In the genomic region with DNA sequence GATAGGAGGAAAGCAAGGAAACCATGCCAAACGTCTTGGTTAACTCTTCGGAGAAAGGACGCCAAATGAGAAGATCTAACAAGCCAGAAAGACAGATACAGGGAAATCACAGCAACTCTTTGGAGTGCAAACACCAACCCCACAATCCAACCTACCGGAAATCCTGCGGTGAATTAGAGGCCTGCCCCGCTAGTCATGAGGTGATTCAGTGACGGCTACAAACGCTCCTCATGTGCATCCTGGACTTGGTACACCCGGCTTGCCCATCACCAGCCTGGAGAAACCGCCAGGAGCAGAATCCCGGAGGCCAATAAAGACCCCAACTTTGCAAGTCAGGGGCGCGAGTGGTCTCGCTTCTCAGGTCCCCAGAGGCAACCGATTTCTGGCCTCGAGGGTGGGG, we compare ENCODE assay signal across 8 cellular contexts. TPM values are rescaled to one million over a fixed set of nuclear protein-coding genes. Genes with fewer than 3 reads are reported as not detected.
A peak's percentile ranks its signal among the peaks of the same experiment; 100 is the strongest.
DNase-seq lines count a peak whose midpoint lies in the region; ATAC-seq and TF ChIP-seq lines count a peak whose summit lies in the region.
"Not testable (repeated sequence)": the region's sequence is repeated elsewhere in the genome, so short reads cannot be mapped to it uniquely, and the experiment has no call there.

No MANE protein-coding gene starts in this region.

- peak overlapping the region; percentile 36 for H3K4me3 ChIP-seq in HEK293 (ENCODE audit: low read depth, low read length)
- H3K4me3 ChIP-seq in RWPE2 (ENCODE audit: severe bottlenecking) = peak overlapping the region; percentile 59
- peak overlapping the region; percentile 48 for H3K4me3 ChIP-seq in brain microvascular endothelial cell (ENCODE audit: low read depth, low read length)

- POLR2A ChIA-PET in CD4-positive, alpha-beta T cell (lab: Charles Lee); HEK293 (lab: Yijun Ruan, JAX): not testable (repeated sequence)

- in situ Hi-C loops in brain microvascular endothelial cell (cut with HindIII; ENCODE audit: low pct_ligation_motif_present, low sequenced_read_pairs) = not testable (repeated sequence)

- not testable (repeated sequence) for H3K36me3 ChIP-seq in HEK293 (ENCODE audit: control insufficient read depth in 2 of 2, insufficient read depth in 1 of 2, low read length in 2 of 2); RWPE2 (ENCODE audit: low read depth); brain microvascular endothelial cell (replicated peaks)

- not testable (repeated sequence) for H3K27me3 Mint-ChIP-seq in CD4-positive, alpha-beta T cell; stimulated activated memory B cell treated with anti-CD40 and anti-IgM and Interleukin-4, amounts not matched to agents 10 μg/mL and 1 μg/mL and 100 μg/mL, for 72 hours

- not testable (repeated sequence) for H3K4me1 Mint-ChIP-seq in CD4-positive, alpha-beta T cell (ENCODE audit: low read depth); stimulated activated memory B cell treated with anti-CD40 and anti-IgM and Interleukin-4, amounts not matched to agents 10 μg/mL and 1 μg/mL and 100 μg/mL, for 72 hours

- DNase-seq in CD4-positive, alpha-beta T cell = peak in 8 of 10 experiments; percentile 2 to 33 (median 11)
- peak; percentile 33 for DNase-seq in RWPE2 (ENCODE audit: low spot score)
- DNase-seq in activated CD8-positive, alpha-beta memory T cell treated with anti-CD3 and anti-CD28 coated beads, Interleukin-2, amount 50 U/mL, for 48 hours = peak; percentile 51
- DNase-seq in brain microvascular endothelial cell = peak; percentile 75
- not testable (repeated sequence) for DNase-seq in Right ventricle myocardium superior; omental fat pad (ENCODE audit: low spot score)

- not testable (repeated sequence) for TF ChIP-seq CTCF in CD4-positive, alpha-beta T cell (IDR thresholded peaks at IDR 0.05); HEK293 (tag by site-specific recombination; IDR thresholded peaks at IDR 0.05); RWPE2 (IDR thresholded peaks at IDR 0.05; ENCODE audit: poor library complexity, severe bottlenecking); brain microvascular endothelial cell (IDR thresholded peaks at IDR 0.05; ENCODE audit: low read depth, low read length, missing control alignments); omental fat pad (IDR thresholded peaks at IDR 0.05)

- H3K36me3 Mint-ChIP-seq in CD4-positive, alpha-beta T cell (ENCODE audit: low read depth); stimulated activated memory B cell treated with anti-CD40 and anti-IgM and Interleukin-4, amounts not matched to agents 10 μg/mL and 1 μg/mL and 100 μg/mL, for 72 hours: not testable (repeated sequence)

- H3K27me3 ChIP-seq in CD4-positive, alpha-beta T cell (ENCODE audit: control insufficient read depth, insufficient read depth, low read length); RWPE2 (ENCODE audit: insufficient read depth, poor library complexity, severe bottlenecking); brain microvascular endothelial cell (replicated peaks): not testable (repeated sequence)

- H3K27ac Mint-ChIP-seq in CD4-positive, alpha-beta T cell = peak overlapping the region; percentile 67
- H3K27ac Mint-ChIP-seq in stimulated activated memory B cell treated with anti-CD40 and anti-IgM and Interleukin-4, amounts not matched to agents 10 μg/mL and 1 μg/mL and 100 μg/mL, for 72 hours = not testable (repeated sequence)

- H3K27ac ChIP-seq in CD4-positive, alpha-beta T cell (ENCODE audit: low read depth, low read length); HEK293 (ENCODE audit: extremely low read depth, low read depth, low read length); brain microvascular endothelial cell: not testable (repeated sequence)
- peak overlapping the region; percentile 76 for H3K27ac ChIP-seq in RWPE2 (ENCODE audit: poor library complexity, severe bottlenecking)

- intact Hi-C loops in CD4-positive, alpha-beta T cell (cut with DNase I, micrococcal nuclease); Right ventricle myocardium superior (cut with DNase I): not testable (repeated sequence)

- not testable (repeated sequence) for H3K4me1 ChIP-seq in HEK293 (ENCODE audit: control insufficient read depth, insufficient read depth, low read length); RWPE2 (ENCODE audit: insufficient read depth, poor library complexity, severe bottlenecking)

- H3K9me3 Mint-ChIP-seq in CD4-positive, alpha-beta T cell; stimulated activated memory B cell treated with anti-CD40 and anti-IgM and Interleukin-4, amounts not matched to agents 10 μg/mL and 1 μg/mL and 100 μg/mL, for 72 hours: not testable (repeated sequence)

- peak overlapping the region; percentile 82 for H3K4me3 Mint-ChIP-seq in CD4-positive, alpha-beta T cell
- peak overlapping the region; percentile 39 for H3K4me3 Mint-ChIP-seq in stimulated activated memory B cell treated with anti-CD40 and anti-IgM and Interleukin-4, amounts not matched to agents 10 μg/mL and 1 μg/mL and 100 μg/mL, for 72 hours

- CTCF ChIA-PET in CD4-positive, alpha-beta T cell (lab: Charles Lee); HEK293 (lab: Yijun Ruan, JAX): not testable (repeated sequence)

- not testable (repeated sequence) for H3K9me3 ChIP-seq in CD4-positive, alpha-beta T cell (ENCODE audit: control insufficient read depth, low read length); HEK293 (ENCODE audit: control insufficient read depth, insufficient read depth, low read depth, low read length); RWPE2 (ENCODE audit: severe bottlenecking)

- peak; percentile 42 for ATAC-seq in CD4-positive, alpha-beta T cell (ENCODE audit: poor library complexity)
- ATAC-seq in RWPE2 (ENCODE audit: low read depth) (peak; percentile 78), Right ventricle myocardium superior (ENCODE audit: poor library complexity) (peak; percentile 65), omental fat pad (ENCODE audit: low FRiP score) (peak; percentile 80)
- ATAC-seq in stimulated activated memory B cell treated with anti-CD40 and anti-IgM and Interleukin-4, amounts not matched to agents 10 μg/mL and 1 μg/mL and 100 μg/mL, for 72 hours = peak; percentile 68

RNA-seq across cellular contexts. Expression of gene NBPF9, which starts 0.8 kb away (rescaled TPM):
- 10 to 100 TPM; 36.4 to 37.4 TPM for total RNA-seq in CD4-positive, alpha-beta T cell
- total RNA-seq in Right ventricle myocardium superior = 4.1 TPM
- 10 to 100 TPM; 15.7 to 19.7 (median 17.9) TPM for total RNA-seq in omental fat pad
